In genomic region chr1:43018091-43018490, GRCh38 we compare ENCODE assay signal across 33 cellular contexts.
"Had no signal": no experiment of that assay in that cellular context is flagged by ENCODE, and none has a peak within 500 bp of the region (broad histone marks: within the 10 kb centered on the region; RNA-seq: fewer than 3 reads in every experiment).

No MANE protein-coding gene starts in this region.

- H3K27me3 Mint-ChIP-seq: activated CD8-positive, alpha-beta T cell treated with anti-CD3 and anti-CD28 coated beads for 36 hours had no signal

- H3K9me3 Mint-ChIP-seq: activated B cell treated with CpG ODN at 0.5 μM for 24 hours; activated CD8-positive, alpha-beta T cell treated with anti-CD3 and anti-CD28 coated beads for 36 hours; activated T-cell treated with anti-CD3 and anti-CD28 coated beads, Interleukin-2, amount 50 U/mL, for 4 hours; activated T-helper 17 cell treated with anti-CD3 and anti-CD28 coated beads, Interleukin-2, amount 50 U/mL, for 72 hours; central memory CD8-positive, alpha-beta T cell; dendritic cell treated with granulocyte-macrophage colony-stimulating factor and Interleukin-4, amounts not matched to agents 40 ng/mL and 50 ng/mL, for 4 days; T-helper 2 cell treated with Interferon-gamma antibody and Interleukin-4, amounts not matched to agents 5 μg/mL and 100 μg/mL, for 36 hours had no signal

- H3K36me3 ChIP-seq: brain microvascular endothelial cell, esophagus squamous epithelium, WERI-Rb-1 had no signal

- FAIRE-seq: astrocyte, bronchial epithelial cell, endothelial cell of umbilical vein had no signal

- H3K4me3 Mint-ChIP-seq: activated B cell treated with CpG ODN at 0.5 μM for 24 hours; activated CD8-positive, alpha-beta T cell treated with anti-CD3 and anti-CD28 coated beads for 36 hours; activated naive CD8-positive, alpha-beta T cell; activated T-cell treated with anti-CD3 and anti-CD28 coated beads, Interleukin-2, amount 50 U/mL, for 4 hours; activated T-helper 17 cell treated with anti-CD3 and anti-CD28 coated beads, Interleukin-2, amount 50 U/mL, for 72 hours; central memory CD8-positive, alpha-beta T cell; dendritic cell treated with granulocyte-macrophage colony-stimulating factor and Interleukin-4, amounts not matched to agents 40 ng/mL and 50 ng/mL, for 4 days; T-helper 17 cell; T-helper 2 cell treated with Interferon-gamma antibody and Interleukin-4, amounts not matched to agents 5 μg/mL and 100 μg/mL, for 36 hours had no signal

- H3K27me3 ChIP-seq: brain microvascular endothelial cell, dorsolateral prefrontal cortex, esophagus squamous epithelium had no signal

- H3K36me3 Mint-ChIP-seq: activated naive CD8-positive, alpha-beta T cell had no signal

- H3K27ac ChIP-seq: brain microvascular endothelial cell, coronary artery, dorsolateral prefrontal cortex, WERI-Rb-1 had no signal

- DNase-seq: activated B cell treated with CpG ODN at 0.5 μM for 24 hours; activated CD4-positive, alpha-beta T cell treated with anti-CD3 and anti-CD28 coated beads for 48 hours; activated CD4-positive, alpha-beta T cell treated with anti-CD3 and anti-CD28 coated beads, Interleukin-2, amount 50 U/mL, for 1 hour; activated CD4-positive, alpha-beta T cell treated with anti-CD3 and anti-CD28 coated beads, Interleukin-2, amount 50 U/mL, for 48 hours; activated CD8-positive, alpha-beta memory T cell treated with anti-CD3 and anti-CD28 coated beads for 24 hours; activated CD8-positive, alpha-beta T cell treated with anti-CD3 and anti-CD28 coated beads for 36 hours; activated effector memory CD4-positive, alpha-beta T cell treated with Interleukin-2 at 50 U/mL for 16 hours; activated gamma-delta T cell treated with Interleukin-2 at 50 U/mL for 16 hours; activated naive CD4-positive, alpha-beta T cell treated with anti-CD3 and anti-CD28 coated beads, Interleukin-2, amount 50 U/mL, for 16 hours; activated naive CD4-positive, alpha-beta T cell treated with Interleukin-2 at 50 U/mL for 16 hours; activated T-cell treated with anti-CD3 and anti-CD28 coated beads, Interleukin-2, amount 50 U/mL, for 4 hours; amniotic stem cell; anterior cingulate cortex; brain microvascular endothelial cell; dorsolateral prefrontal cortex; effector memory CD4-positive, alpha-beta T cell; esophagus squamous epithelium; foreskin melanocyte; head of caudate nucleus; T-helper 1 cell; T-helper 17 cell; T1000; WERI-Rb-1 had no signal

- H3K27ac Mint-ChIP-seq: activated B cell treated with CpG ODN at 0.5 μM for 24 hours; activated CD8-positive, alpha-beta T cell treated with anti-CD3 and anti-CD28 coated beads for 36 hours; activated naive CD8-positive, alpha-beta T cell; activated T-helper 17 cell treated with anti-CD3 and anti-CD28 coated beads, Interleukin-2, amount 50 U/mL, for 72 hours; dendritic cell treated with granulocyte-macrophage colony-stimulating factor and Interleukin-4, amounts not matched to agents 40 ng/mL and 50 ng/mL, for 4 days; T-helper 17 cell; T-helper 2 cell treated with Interferon-gamma antibody and Interleukin-4, amounts not matched to agents 5 μg/mL and 100 μg/mL, for 36 hours had no signal

- H3K9me3 ChIP-seq: esophagus squamous epithelium had no signal

- H3K4me1 Mint-ChIP-seq: activated B cell treated with CpG ODN at 0.5 μM for 24 hours; central memory CD8-positive, alpha-beta T cell; T-helper 17 cell had no signal

- H3K4me3 ChIP-seq: coronary artery, dorsolateral prefrontal cortex, esophagus squamous epithelium had no signal

- ATAC-seq: activated CD4-positive, CD25-positive, alpha-beta regulatory T cell treated with anti-CD3 and anti-CD28 coated beads, Interleukin-2, amount 50 U/mL, for 24 hours; activated CD8-positive, alpha-beta T cell treated with anti-CD3 and anti-CD28 coated beads for 36 hours; activated T-cell treated with anti-CD3 and anti-CD28 coated beads, Interleukin-2, amount 50 U/mL, for 4 hours; activated T-helper 17 cell treated with anti-CD3 and anti-CD28 coated beads, Interleukin-2, amount 50 U/mL, for 72 hours; T-helper 17 cell had no signal
